15 cellular contexts compared by ENCODE assay signal in the genomic region with DNA sequence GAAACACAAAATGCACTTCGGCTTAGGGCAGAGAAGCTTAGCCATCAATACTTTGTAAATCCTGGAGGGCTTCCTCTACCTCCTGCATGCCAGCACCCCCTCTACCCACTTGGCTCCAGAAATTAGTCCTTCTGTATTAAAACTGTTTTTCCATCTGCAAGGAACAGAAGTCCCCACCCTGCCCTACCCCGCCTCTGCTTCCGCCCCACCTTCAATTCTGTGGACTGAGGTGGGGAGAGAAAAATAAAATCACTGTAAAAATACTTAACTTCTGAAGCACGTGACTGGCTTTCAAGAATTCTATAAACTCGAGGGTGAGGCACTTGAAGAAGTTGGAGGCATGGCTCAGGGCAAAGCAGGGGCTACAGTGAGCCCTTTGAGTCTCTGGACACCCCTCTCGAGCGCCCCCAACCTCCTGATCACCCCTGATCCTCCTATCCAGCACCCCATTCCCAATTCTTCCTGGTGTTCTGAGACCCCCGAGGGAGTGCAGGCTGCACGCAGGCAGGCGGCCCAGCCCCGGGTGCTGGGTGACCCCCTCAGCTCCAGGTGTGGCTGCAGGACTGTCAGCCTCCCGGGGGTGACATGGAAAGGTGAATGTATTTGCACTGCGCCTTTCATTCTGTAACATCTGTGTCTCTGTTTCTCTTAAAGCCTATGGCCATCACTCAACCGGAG. TPM values are rescaled to one million over a fixed set of nuclear protein-coding genes. Genes with fewer than 3 reads are reported as not detected.
"Had no signal": no experiment of that assay in that cellular context is flagged by ENCODE, and none has a peak within 500 bp of the region (broad histone marks: within the 10 kb centered on the region; RNA-seq: fewer than 3 reads in every experiment).

No MANE protein-coding gene starts in this region.

- H3K36me3 ChIP-seq: esophagus muscularis mucosa, lower lobe of right lung, tibial artery had no signal

- H3K27ac ChIP-seq: esophagus muscularis mucosa, lower lobe of right lung, tibial artery had no signal

- H3K4me3 Mint-ChIP-seq: activated naive CD4-positive, alpha-beta T cell treated with anti-CD3 and anti-CD28 coated beads, Interleukin-2, amount 50 U/mL, for 24 hours; activated T-cell treated with anti-CD3 and anti-CD28 coated beads, Interleukin-2, amount 50 U/mL, for 24 hours; brain; naive thymus-derived CD8-positive, alpha-beta T cell; T-helper 1 cell treated with Interleukin-12 subunit alpha and Interleukin-12 subunit beta and Interleukin-4 antibody, amounts not matched to agents 30 μg/mL and 1 μg/mL, for 36 hours had no signal

- H3K27me3 ChIP-seq: esophagus muscularis mucosa, tibial artery had no signal

- ATAC-seq: naive thymus-derived CD8-positive, alpha-beta T cell had no signal

- DNase-seq: activated CD4-positive, alpha-beta T cell treated with anti-CD3 and anti-CD28 coated beads, Interleukin-2, amount 50 U/mL, for 1 hour; activated CD4-positive, CD25-positive, alpha-beta regulatory T cell; activated effector memory CD4-positive, alpha-beta T cell treated with Interleukin-2 at 50 U/mL for 16 hours; activated T-cell treated with anti-CD3 and anti-CD28 coated beads, Interleukin-2, amount 50 U/mL, for 24 hours; cerebellar nuclear complex; foreskin fibroblast; lower lobe of right lung; naive thymus-derived CD8-positive, alpha-beta T cell; occipital lobe; stimulated activated CD4-positive, alpha-beta T cell treated with anti-CD3 and anti-CD28 coated beads, Interleukin-4, amount 100 ng/mL, for 4 hours; tibial artery had no signal

- H3K36me3 Mint-ChIP-seq: activated naive CD4-positive, alpha-beta T cell treated with anti-CD3 and anti-CD28 coated beads, Interleukin-2, amount 50 U/mL, for 24 hours; brain; naive thymus-derived CD8-positive, alpha-beta T cell had no signal

- H3K4me3 ChIP-seq: esophagus muscularis mucosa, lower lobe of right lung, tibial artery had no signal

- H3K4me1 Mint-ChIP-seq: activated naive CD4-positive, alpha-beta T cell treated with anti-CD3 and anti-CD28 coated beads, Interleukin-2, amount 50 U/mL, for 24 hours; naive thymus-derived CD8-positive, alpha-beta T cell had no signal

- H3K9me3 Mint-ChIP-seq: activated naive CD4-positive, alpha-beta T cell treated with anti-CD3 and anti-CD28 coated beads, Interleukin-2, amount 50 U/mL, for 24 hours; activated T-cell treated with anti-CD3 and anti-CD28 coated beads, Interleukin-2, amount 50 U/mL, for 24 hours; naive thymus-derived CD8-positive, alpha-beta T cell; T-helper 1 cell treated with Interleukin-12 subunit alpha and Interleukin-12 subunit beta and Interleukin-4 antibody, amounts not matched to agents 30 μg/mL and 1 μg/mL, for 36 hours had no signal

- H3K27ac Mint-ChIP-seq: activated naive CD4-positive, alpha-beta T cell treated with anti-CD3 and anti-CD28 coated beads, Interleukin-2, amount 50 U/mL, for 24 hours; activated T-cell treated with anti-CD3 and anti-CD28 coated beads, Interleukin-2, amount 50 U/mL, for 24 hours; naive thymus-derived CD8-positive, alpha-beta T cell; T-helper 1 cell treated with Interleukin-12 subunit alpha and Interleukin-12 subunit beta and Interleukin-4 antibody, amounts not matched to agents 30 μg/mL and 1 μg/mL, for 36 hours had no signal

RNA-seq across cellular contexts. Expression of a gene that starts 7.3 kb away (rescaled TPM):
- total RNA-seq: naive thymus-derived CD8-positive, alpha-beta T cell had no signal
- polyA plus RNA-seq: naive thymus-derived CD8-positive, alpha-beta T cell had no signal
